In genomic region chr1:12346483-12347155, GRCh38 we compare ENCODE assay signal across 20 cellular contexts.
DNase-seq lines count a peak whose midpoint lies in the region; ATAC-seq, FAIRE-seq and TF ChIP-seq lines count a peak whose summit lies in the region.
"Had no signal": no experiment of that assay in that cellular context is flagged by ENCODE, and none has a peak within 500 bp of the region (broad histone marks: within the 10 kb centered on the region; RNA-seq: fewer than 3 reads in every experiment).

No MANE protein-coding gene starts in this region.

- no peak for TF ChIP-seq EP300 in esophagus muscularis mucosa (IDR thresholded peaks at IDR 0.05)

- WGBS in pancreas, 2 donors, result 27 to 29% methylated on average over 5 of the region's 5 CpGs
- 90% methylated on average over 5 of the region's 5 CpGs for WGBS in esophagus muscularis mucosa

- H3K4me3 ChIP-seq in colonic mucosa (no peak overlapping the region), pancreas (no peak overlapping the region), esophagus muscularis mucosa (no peak overlapping the region)
- H3K4me3 ChIP-seq: lung, vagina had no signal

- H3K27me3 ChIP-seq in colonic mucosa, result no peaks in the 10 kb centered on the region
- no peaks in the 10 kb centered on the region for H3K27me3 ChIP-seq in pancreas
- no peaks in the 10 kb centered on the region for H3K27me3 ChIP-seq in esophagus muscularis mucosa
- H3K27me3 ChIP-seq: brain microvascular endothelial cell, vagina had no signal

- no peaks in the 10 kb centered on the region for H3K27me3 Mint-ChIP-seq in activated CD4-positive, alpha-beta T cell treated with anti-CD3 and anti-CD28 coated beads for 36 hours
- H3K27me3 Mint-ChIP-seq in effector memory CD8-positive, alpha-beta T cell, result no peaks in the 10 kb centered on the region
- H3K27me3 Mint-ChIP-seq: CD8-positive, alpha-beta memory T cell had no signal

- no peak for ATAC-seq in activated CD4-positive, alpha-beta T cell treated with anti-CD3 and anti-CD28 coated beads for 36 hours
- ATAC-seq in pancreas, result peak; percentile 74 to 84 (median 79)
- ATAC-seq in HG03469 (IDR thresholded peaks at IDR 0.05; ENCODE audit: unreplicated experiment), result no peak
- no peak for ATAC-seq in effector memory CD8-positive, alpha-beta T cell (replicated peaks)

- H3K4me1 ChIP-seq in colonic mucosa (peaks cover 5% of the 10 kb centered on the region), pancreas (peaks cover 17 to 59% (median 46%) of the 10 kb centered on the region in 3 donors), esophagus muscularis mucosa (peaks cover 38 to 46% (median 44%) of the 10 kb centered on the region in 4 donors)

- H3K9me3 ChIP-seq in colonic mucosa (no peaks in the 10 kb centered on the region), pancreas (no peaks in the 10 kb centered on the region), esophagus muscularis mucosa (no peaks in the 10 kb centered on the region)
- H3K9me3 ChIP-seq: vagina had no signal

- H3K27ac ChIP-seq in colonic mucosa (peak overlapping the region; percentile 35), pancreas (peak overlapping the region in 2 of 4 donors; percentile 78), esophagus muscularis mucosa (replicated peaks in 1 of 4) (peak overlapping the region in 1 of 4 donors; percentile 23)
- H3K27ac ChIP-seq: brain microvascular endothelial cell, KMS-11 had no signal

- FAIRE-seq in pancreas (lab: Jason Lieb, UNC), result peak; percentile 74
- FAIRE-seq: A204.1 had no signal

- H3K9me3 Mint-ChIP-seq in activated CD4-positive, alpha-beta T cell treated with anti-CD3 and anti-CD28 coated beads for 36 hours (ENCODE audit: low read depth), result peaks cover 5% of the 10 kb centered on the region
- H3K9me3 Mint-ChIP-seq in effector memory CD8-positive, alpha-beta T cell, result no peaks in the 10 kb centered on the region

- POLR2A ChIA-PET in activated CD4-positive, alpha-beta T cell treated with anti-CD3 and anti-CD28 coated beads for 36 hours (lab: Charles Lee), result no interaction called here

- peaks cover 63% of the 10 kb centered on the region for H3K36me3 Mint-ChIP-seq in activated CD4-positive, alpha-beta T cell treated with anti-CD3 and anti-CD28 coated beads for 36 hours (ENCODE audit: low read depth)
- peaks cover 45% of the 10 kb centered on the region for H3K36me3 Mint-ChIP-seq in effector memory CD8-positive, alpha-beta T cell (ENCODE audit: insufficient read depth)

- CTCF ChIA-PET in activated CD4-positive, alpha-beta T cell treated with anti-CD3 and anti-CD28 coated beads for 36 hours (lab: Charles Lee), result interaction anchor here (1.1 kb wide), 1 partner anchor 9 kb away, joined by 4 read pairs; no protein-coding TSS in a partner anchor

- DNase-seq in activated CD4-positive, alpha-beta T cell treated with anti-CD3 and anti-CD28 coated beads for 36 hours, result no peak
- DNase-seq in activated CD4-positive, alpha-beta T cell treated with anti-CD3 and anti-CD28 coated beads for 48 hours, result no peak
- DNase-seq in HuH-7.5 (ENCODE audit: low spot score) (peak; percentile 27), colonic mucosa (no peak), pancreas (no peak), esophagus muscularis mucosa (ENCODE audit: extremely low spot score) (no peak)
- no peak for DNase-seq in effector memory CD8-positive, alpha-beta T cell
- DNase-seq: brain microvascular endothelial cell, cortex of kidney, DND-41, NCI-H1048, NCI-H510A treated with DMSO at 0.1 percent for 48 hours, nephron progenitor cell, RPMI8226 had no signal

- peaks cover 46% of the 10 kb centered on the region for H3K4me1 Mint-ChIP-seq in activated CD4-positive, alpha-beta T cell treated with anti-CD3 and anti-CD28 coated beads for 36 hours
- peaks cover 30 to 35% of the 10 kb centered on the region in 2 donors for H3K4me1 Mint-ChIP-seq in effector memory CD8-positive, alpha-beta T cell (ENCODE audit: low read depth in 2 of 2)

- no peak overlapping the region for H3K4me3 Mint-ChIP-seq in activated CD4-positive, alpha-beta T cell treated with anti-CD3 and anti-CD28 coated beads for 36 hours
- H3K4me3 Mint-ChIP-seq in effector memory CD8-positive, alpha-beta T cell, result no peak overlapping the region
- H3K4me3 Mint-ChIP-seq: nephron progenitor cell had no signal

- intact Hi-C loops in activated CD4-positive, alpha-beta T cell treated with anti-CD3 and anti-CD28 coated beads for 36 hours (cut with DNase I, micrococcal nuclease), result no loop called here
- intact Hi-C loops in colonic mucosa (cut with DNase I), result no loop called here
- intact Hi-C loops in pancreas (cut with DNase I), result no loop called here
- intact Hi-C loops in esophagus muscularis mucosa (cut with DNase I), result no loop called here

- TF ChIP-seq POLR2A in esophagus muscularis mucosa (IDR thresholded peaks at IDR 0.05; ENCODE audit: low read depth), result no peak

- H3K27ac Mint-ChIP-seq in activated CD4-positive, alpha-beta T cell treated with anti-CD3 and anti-CD28 coated beads for 36 hours, result peak overlapping the region; percentile 93
- peak overlapping the region in 1 of 2 donors; percentile 90 for H3K27ac Mint-ChIP-seq in effector memory CD8-positive, alpha-beta T cell
- H3K27ac Mint-ChIP-seq: nephron progenitor cell had no signal

- TF ChIP-seq CTCF in colonic mucosa (IDR thresholded peaks at IDR 0.05), result no peak
- no peak for TF ChIP-seq CTCF in pancreas (IDR thresholded peaks at IDR 0.05)
- no peak for TF ChIP-seq CTCF in esophagus muscularis mucosa (IDR thresholded peaks at IDR 0.05)

- H3K36me3 ChIP-seq in colonic mucosa (peaks cover 6% of the 10 kb centered on the region), pancreas (peaks cover 0 to 15% (median 0%) of the 10 kb centered on the region in 3 donors), esophagus muscularis mucosa (peaks cover 20 to 71% (median 54%) of the 10 kb centered on the region in 4 donors)

- H3K9ac ChIP-seq in colonic mucosa (ENCODE audit: low read depth in 2 of 2, low read length in 2 of 2), result no peak overlapping the region
- H3K9ac ChIP-seq: KMS-11 had no signal

Comparison
In these comparisons a context has a peak if more than half of its experiments do, and no peak if none do; other contexts are left out.
1. ATAC-seq: peak in pancreas (4 of 4); none in activated CD4-positive, alpha-beta T cell treated with anti-CD3 and anti-CD28 coated beads for 36 hours (single experiment), HG03469 (single experiment) and effector memory CD8-positive, alpha-beta T cell (single experiment).